ENCODE assay signal across 8 cellular contexts in the genomic region with DNA sequence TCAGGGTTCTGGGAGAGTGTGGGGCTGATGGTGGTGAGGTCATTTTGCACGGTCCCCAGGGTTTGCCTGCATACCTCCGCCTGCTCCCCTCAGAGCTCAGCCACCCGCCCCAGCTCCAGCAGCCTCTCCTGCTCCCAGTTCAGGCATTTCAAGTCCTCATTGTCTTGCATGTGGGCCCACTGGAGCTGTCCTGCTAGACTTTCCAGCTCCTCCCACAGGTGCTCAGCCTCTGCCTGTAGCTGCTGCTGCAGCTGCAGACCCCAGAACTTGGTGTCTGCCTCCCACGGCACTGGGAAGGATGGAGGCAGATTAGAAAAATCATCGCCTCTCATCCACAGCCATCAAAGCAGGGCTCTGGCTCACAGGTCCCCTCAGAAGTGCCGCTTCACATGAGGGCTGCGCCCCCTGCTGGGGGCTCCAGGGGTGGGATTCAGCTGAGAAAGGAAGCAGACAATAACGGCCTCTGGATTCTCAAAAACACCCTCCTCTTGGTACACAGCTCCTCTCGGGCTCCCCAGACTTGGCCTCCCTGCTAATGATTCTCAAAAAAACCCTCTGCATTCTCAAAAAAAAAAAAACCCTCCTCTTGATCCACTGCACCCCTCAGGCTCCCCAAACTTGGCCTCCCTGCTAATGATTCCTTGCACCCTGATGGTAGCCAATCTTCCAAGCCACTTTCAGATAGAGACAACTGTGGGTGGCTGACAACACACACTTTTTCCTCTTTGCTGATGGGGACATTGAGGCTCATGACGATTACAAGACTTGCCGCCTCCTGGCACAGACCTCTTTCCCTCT.
A peak's percentile ranks its signal among the peaks of the same experiment; 100 is the strongest.
DNase-seq lines count a peak whose midpoint lies in the region; ATAC-seq, FAIRE-seq and TF ChIP-seq lines count a peak whose summit lies in the region.

No MANE protein-coding gene starts in this region.

- H3K9me3 ChIP-seq in gastroesophageal sphincter (no peaks in the 10 kb centered on the region), prostate gland (no peaks in the 10 kb centered on the region)

- WGBS in gastroesophageal sphincter (ENCODE audit: low coverage in 1 of 2), 2 donors: 62 to 93% methylated on average over 2 to 4 of the region's 11 CpGs
- WGBS in prostate gland: 32% methylated on average over 11 of the region's 11 CpGs

- TF ChIP-seq CTCF in gastroesophageal sphincter (IDR thresholded peaks at IDR 0.05) (peak in 3 of 4 experiments; percentile 18 to 58 (median 27)), prostate gland (IDR thresholded peaks at IDR 0.05) (peak; percentile 40 to 73 (median 54))

- DNase-seq in AML-193 (lab: John Stamatoyannopoulos, UW): peak; percentile 38 to 47
- DNase-seq in H54 (ENCODE audit: insufficient read length, low spot score): peak; percentile 30
- peak; percentile 70 for DNase-seq in OCI-M1 (lab: John Stamatoyannopoulos, UW)
- DNase-seq in activated T-helper 1 cell treated with anti-CD3 and anti-CD28 coated beads, Interleukin-2, amount 50 U/mL, for 16 hours (ENCODE audit: low read depth in 1 of 2, low spot score in 1 of 2): peak; percentile 19 to 39
- peak; percentile 52 for DNase-seq in prostate gland (ENCODE audit: low spot score)

- no peak overlapping the region for H3K27ac ChIP-seq in gastroesophageal sphincter
- H3K27ac ChIP-seq in prostate gland: no peak overlapping the region

- intact Hi-C loops in prostate gland (cut with DNase I): no loop called here

- H3K4me3 ChIP-seq in gastroesophageal sphincter (no peak overlapping the region), prostate gland (no peak overlapping the region)

- H3K27me3 ChIP-seq in gastroesophageal sphincter (peaks cover 5% of the 10 kb centered on the region), prostate gland (replicated peaks; ENCODE audit: insufficient read depth) (no peaks in the 10 kb centered on the region)

- ATAC-seq in gastroesophageal sphincter: peak; percentile 51
- no peak for ATAC-seq in HG03457 (IDR thresholded peaks at IDR 0.05; ENCODE audit: unreplicated experiment)
- ATAC-seq in GM19463 (IDR thresholded peaks at IDR 0.05; ENCODE audit: unreplicated experiment): no peak

- no peak for TF ChIP-seq POLR2A in H54 (IDR thresholded peaks at IDR 0.05; ENCODE audit: low read depth, low read length)
- TF ChIP-seq POLR2A in gastroesophageal sphincter (IDR thresholded peaks at IDR 0.05): no peak
- TF ChIP-seq POLR2A in prostate gland (IDR thresholded peaks at IDR 0.05): no peak

- no peak for FAIRE-seq in H54 (lab: Jason Lieb, UNC)

- H3K36me3 ChIP-seq in gastroesophageal sphincter: no peaks in the 10 kb centered on the region
- no peaks in the 10 kb centered on the region for H3K36me3 ChIP-seq in prostate gland

- TF ChIP-seq EP300 in gastroesophageal sphincter (IDR thresholded peaks at IDR 0.05): no peak

- H3K4me1 ChIP-seq in gastroesophageal sphincter (no peaks in the 10 kb centered on the region), prostate gland (replicated peaks) (no peaks in the 10 kb centered on the region)
